17 cellular contexts compared by ENCODE assay signal in the genomic region with DNA sequence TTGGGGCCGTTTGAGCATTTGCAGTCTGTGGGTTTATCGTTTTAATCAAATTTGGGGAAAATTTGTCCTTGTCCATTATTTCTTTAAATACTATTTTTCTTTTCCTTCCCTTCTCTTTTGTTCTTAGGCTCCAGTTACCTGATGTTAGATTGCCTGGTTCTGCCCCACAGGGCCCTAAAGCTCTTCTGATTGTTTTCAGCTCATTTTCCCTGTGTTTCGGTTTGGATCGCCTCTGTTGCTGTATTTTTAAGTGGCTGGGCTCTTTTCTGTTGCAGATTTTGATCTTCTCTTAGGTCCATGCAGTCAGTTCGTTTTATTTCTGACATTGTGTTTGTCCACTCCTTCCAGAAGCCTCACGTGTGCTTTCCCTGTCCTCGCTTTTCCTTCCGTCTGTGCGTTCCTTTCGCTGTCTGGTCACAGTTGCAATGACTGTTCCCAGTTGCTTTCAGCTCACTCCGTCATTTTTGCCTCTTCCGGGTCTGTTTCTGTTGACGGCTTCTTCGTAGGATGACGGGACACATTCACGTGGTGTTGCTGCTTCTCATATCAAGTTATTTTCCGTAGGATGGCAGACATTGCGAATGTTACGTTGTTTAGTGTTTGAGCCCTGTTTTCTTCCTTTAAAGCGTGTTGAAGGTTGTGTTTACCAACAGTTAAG.
A peak's percentile ranks its signal among the peaks of the same experiment; 100 is the strongest.
DNase-seq lines count a peak whose midpoint lies in the region; ATAC-seq and TF ChIP-seq lines count a peak whose summit lies in the region.
"Had no signal": no experiment of that assay in that cellular context is flagged by ENCODE, and none has a peak within 500 bp of the region (broad histone marks: within the 10 kb centered on the region; RNA-seq: fewer than 3 reads in every experiment).

No MANE protein-coding gene starts in this region.

- no peaks in the 10 kb centered on the region for H3K27me3 ChIP-seq in SK-N-SH (ENCODE audit: insufficient read depth)
- no peaks in the 10 kb centered on the region for H3K27me3 ChIP-seq in layer of hippocampus (ENCODE audit: control insufficient read depth, insufficient read depth, low read length)
- H3K27me3 ChIP-seq: SJCRH30 had no signal

- peaks cover 0 to 2% of the 10 kb centered on the region in 2 experiments for H3K36me3 ChIP-seq in SK-N-SH (replicated peaks in 1 of 2; ENCODE audit: control insufficient read depth in 1 of 2, insufficient read depth in 2 of 2, low read length in 1 of 2)
- H3K36me3 ChIP-seq: SJCRH30 had no signal

- no peak overlapping the region for H3K27ac Mint-ChIP-seq in natural killer cell
- H3K27ac Mint-ChIP-seq: CD8-positive, alpha-beta T cell had no signal

- DNase-seq in SK-N-SH (peak; percentile 64), retina (peak; percentile 25), natural killer cell (no peak), HCEC 1CT (no peak)
- DNase-seq in activated CD8-positive, alpha-beta memory T cell treated with anti-CD3 and anti-CD28 coated beads for 24 hours: no peak
- DNase-seq: CD8-positive, alpha-beta T cell; MV-4-11; NCI-H1436; NCI-H2029; NCI-H82; PC-3; SJCRH30 had no signal

- intact Hi-C loops in natural killer cell (cut with micrococcal nuclease): no loop called here

- CTCF ChIA-PET in SK-N-SH (lab: Yijun Ruan, JAX): interaction anchor here (0.5 to 1.9 kb wide), 4 partner anchors 10 to 258 kb away, joined by 3 to 4 read pairs (median 3); no protein-coding TSS in a partner anchor

- no peaks in the 10 kb centered on the region for H3K9me2 ChIP-seq in SK-N-SH

- H3K4me3 Mint-ChIP-seq in natural killer cell: no peak overlapping the region
- H3K4me3 Mint-ChIP-seq: CD8-positive, alpha-beta T cell had no signal

- no peaks in the 10 kb centered on the region for H3K36me3 Mint-ChIP-seq in natural killer cell

- no peak for ATAC-seq in SK-N-SH treated with all-trans-retinoic acid at 6 μM for 48 hours
- ATAC-seq in natural killer cell: no peak
- ATAC-seq in GM18498 (IDR thresholded peaks at IDR 0.05; ENCODE audit: unreplicated experiment): no peak
- ATAC-seq: CD8-positive, alpha-beta T cell; HCT116; PC-3 had no signal

- H3K9ac ChIP-seq in SK-N-SH: no peak overlapping the region

- H3K4me2 ChIP-seq in SK-N-SH: no peak overlapping the region

- no peak for TF ChIP-seq CTCF in SK-N-SH (IDR thresholded peaks at IDR 0.05)
- TF ChIP-seq CTCF in natural killer cell (IDR thresholded peaks at IDR 0.05): no peak

- no peak for TF ChIP-seq EP300 in SK-N-SH (IDR thresholded peaks at IDR 0.05; ENCODE audit: borderline replicate concordance in 1 of 2, low read depth in 1 of 2, low read length in 1 of 2)

- H3F3A ChIP-seq in SK-N-SH (replicated peaks; ENCODE audit: insufficient read depth): no peaks in the 10 kb centered on the region

- H3K9me3 Mint-ChIP-seq in natural killer cell: no peaks in the 10 kb centered on the region
- H3K9me3 Mint-ChIP-seq: CD8-positive, alpha-beta T cell had no signal

- no peaks in the 10 kb centered on the region for H3K79me2 ChIP-seq in SK-N-SH (ENCODE audit: insufficient read depth)

- H3K4me1 Mint-ChIP-seq in natural killer cell: peaks cover 0 to 4% of the 10 kb centered on the region in 2 donors

- no peak overlapping the region for H2AFZ ChIP-seq in SK-N-SH (ENCODE audit: low read depth)

- peak overlapping the region in 1 of 2 experiments; percentile 92; a peak in 2 of 4 replicates for H3K27ac ChIP-seq in SK-N-SH (ENCODE audit: low read depth in 2 of 2, low read length in 1 of 2)
- H3K27ac ChIP-seq in layer of hippocampus (ENCODE audit: low read depth, low read length): peak overlapping the region; percentile 85
- H3K27ac ChIP-seq: 22Rv1, SJCRH30 had no signal

- TF ChIP-seq RAD21 in SK-N-SH (IDR thresholded peaks at IDR 0.05; ENCODE audit: low read length): no peak

- no peaks in the 10 kb centered on the region for H3K27me3 Mint-ChIP-seq in natural killer cell (ENCODE audit: low read depth in 2 of 2)

- H3K4me3 ChIP-seq in SK-N-SH (ENCODE audit: low read depth in 2 of 2, low read length in 1 of 2): no peak overlapping the region
- H3K4me3 ChIP-seq: SJCRH30 had no signal

- POLR2A ChIA-PET in SK-N-SH (lab: Yijun Ruan, JAX): no interaction called here

- H3K4me1 ChIP-seq in SK-N-SH (ENCODE audit: control insufficient read depth in 1 of 2, insufficient read depth in 2 of 2, low read depth in 1 of 2, low read length in 1 of 2): peaks cover 0 to 19% of the 10 kb centered on the region in 2 experiments; a peak in 2 of 4 replicates
- H3K4me1 ChIP-seq: SJCRH30 had no signal

- whole genome bisulfite sequencing in SK-N-SH (ENCODE audit: low lambda C conversion rate): 84% methylated on average over 20 of the region's 20 CpGs

- H4K20me1 ChIP-seq in SK-N-SH (ENCODE audit: insufficient read depth): no peaks in the 10 kb centered on the region

- H3K9me3 ChIP-seq in SK-N-SH: no peaks in the 10 kb centered on the region
- H3K9me3 ChIP-seq: SJCRH30 had no signal

TF ChIP-seq in SK-N-SH, 30 proteins besides CTCF, POLR2A, EP300 and RAD21 (continues in another document):
- TF ChIP-seq SIN3A (IDR thresholded peaks at IDR 0.05; ENCODE audit: borderline replicate concordance, low read depth, low read length): no peak
- TF ChIP-seq, protein P1, sequence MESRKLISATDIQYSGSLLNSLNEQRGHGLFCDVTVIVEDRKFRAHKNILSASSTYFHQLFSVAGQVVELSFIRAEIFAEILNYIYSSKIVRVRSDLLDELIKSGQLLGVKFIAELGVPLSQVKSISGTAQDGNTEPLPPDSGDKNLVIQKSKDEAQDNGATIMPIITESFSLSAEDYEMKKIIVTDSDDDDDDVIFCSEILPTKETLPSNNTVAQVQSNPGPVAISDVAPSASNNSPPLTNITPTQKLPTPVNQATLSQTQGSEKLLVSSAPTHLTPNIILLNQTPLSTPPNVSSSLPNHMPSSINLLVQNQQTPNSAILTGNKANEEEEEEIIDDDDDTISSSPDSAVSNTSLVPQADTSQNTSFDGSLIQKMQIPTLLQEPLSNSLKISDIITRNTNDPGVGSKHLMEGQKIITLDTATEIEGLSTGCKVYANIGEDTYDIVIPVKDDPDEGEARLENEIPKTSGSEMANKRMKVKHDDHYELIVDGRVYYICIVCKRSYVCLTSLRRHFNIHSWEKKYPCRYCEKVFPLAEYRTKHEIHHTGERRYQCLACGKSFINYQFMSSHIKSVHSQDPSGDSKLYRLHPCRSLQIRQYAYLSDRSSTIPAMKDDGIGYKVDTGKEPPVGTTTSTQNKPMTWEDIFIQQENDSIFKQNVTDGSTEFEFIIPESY (IDR thresholded peaks at IDR 0.05; ENCODE audit: borderline replicate concordance, low read depth): no peak
- TF ChIP-seq, protein P2, sequence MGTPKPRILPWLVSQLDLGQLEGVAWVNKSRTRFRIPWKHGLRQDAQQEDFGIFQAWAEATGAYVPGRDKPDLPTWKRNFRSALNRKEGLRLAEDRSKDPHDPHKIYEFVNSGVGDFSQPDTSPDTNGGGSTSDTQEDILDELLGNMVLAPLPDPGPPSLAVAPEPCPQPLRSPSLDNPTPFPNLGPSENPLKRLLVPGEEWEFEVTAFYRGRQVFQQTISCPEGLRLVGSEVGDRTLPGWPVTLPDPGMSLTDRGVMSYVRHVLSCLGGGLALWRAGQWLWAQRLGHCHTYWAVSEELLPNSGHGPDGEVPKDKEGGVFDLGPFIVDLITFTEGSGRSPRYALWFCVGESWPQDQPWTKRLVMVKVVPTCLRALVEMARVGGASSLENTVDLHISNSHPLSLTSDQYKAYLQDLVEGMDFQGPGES (IDR thresholded peaks at IDR 0.05; ENCODE audit: low read depth, low read length): no peak
- TF ChIP-seq FOXM1 (IDR thresholded peaks at IDR 0.05; ENCODE audit: low read depth): no peak
- no peak for TF ChIP-seq RXRA (IDR thresholded peaks at IDR 0.05; ENCODE audit: borderline replicate concordance, low read depth)
- TF ChIP-seq POLR2AphosphoS5 (IDR thresholded peaks at IDR 0.05; ENCODE audit: low read depth, low read length): no peak

TF ChIP-seq in SK-N-SH treated with all-trans-retinoic acid at 6 μM for 48 hours, 23 proteins besides CTCF, POLR2A, EP300 and RAD21 (continues in another document):
- TF ChIP-seq SNAI2 (CRISPR knock-in tag; IDR thresholded peaks at IDR 0.05) (no peak), ZFP30 (CRISPR knock-in tag; IDR thresholded peaks at IDR 0.05) (no peak), ZNF70 (CRISPR knock-in tag; IDR thresholded peaks at IDR 0.05) (no peak), PPARA (CRISPR knock-in tag; IDR thresholded peaks at IDR 0.05; ENCODE audit: borderline replicate concordance) (no peak), OSR1 (CRISPR knock-in tag; IDR thresholded peaks at IDR 0.05) (no peak), ISL1 (CRISPR knock-in tag; IDR thresholded peaks at IDR 0.05) (no peak), BACH2 (CRISPR knock-in tag; IDR thresholded peaks at IDR 0.05; ENCODE audit: borderline replicate concordance) (no peak), GLIS3 (CRISPR knock-in tag; IDR thresholded peaks at IDR 0.05) (no peak), ZFP3 (CRISPR knock-in tag; IDR thresholded peaks at IDR 0.05) (no peak), ZC3H10 (CRISPR knock-in tag; IDR thresholded peaks at IDR 0.05) (no peak), CSDC2 (CRISPR knock-in tag; IDR thresholded peaks at IDR 0.05) (no peak), ESRRG (CRISPR knock-in tag; IDR thresholded peaks at IDR 0.05) (no peak), ARNTL (CRISPR knock-in tag; IDR thresholded peaks at IDR 0.05; ENCODE audit: borderline replicate concordance, low read depth) (no peak)
- TF ChIP-seq, protein P3, sequence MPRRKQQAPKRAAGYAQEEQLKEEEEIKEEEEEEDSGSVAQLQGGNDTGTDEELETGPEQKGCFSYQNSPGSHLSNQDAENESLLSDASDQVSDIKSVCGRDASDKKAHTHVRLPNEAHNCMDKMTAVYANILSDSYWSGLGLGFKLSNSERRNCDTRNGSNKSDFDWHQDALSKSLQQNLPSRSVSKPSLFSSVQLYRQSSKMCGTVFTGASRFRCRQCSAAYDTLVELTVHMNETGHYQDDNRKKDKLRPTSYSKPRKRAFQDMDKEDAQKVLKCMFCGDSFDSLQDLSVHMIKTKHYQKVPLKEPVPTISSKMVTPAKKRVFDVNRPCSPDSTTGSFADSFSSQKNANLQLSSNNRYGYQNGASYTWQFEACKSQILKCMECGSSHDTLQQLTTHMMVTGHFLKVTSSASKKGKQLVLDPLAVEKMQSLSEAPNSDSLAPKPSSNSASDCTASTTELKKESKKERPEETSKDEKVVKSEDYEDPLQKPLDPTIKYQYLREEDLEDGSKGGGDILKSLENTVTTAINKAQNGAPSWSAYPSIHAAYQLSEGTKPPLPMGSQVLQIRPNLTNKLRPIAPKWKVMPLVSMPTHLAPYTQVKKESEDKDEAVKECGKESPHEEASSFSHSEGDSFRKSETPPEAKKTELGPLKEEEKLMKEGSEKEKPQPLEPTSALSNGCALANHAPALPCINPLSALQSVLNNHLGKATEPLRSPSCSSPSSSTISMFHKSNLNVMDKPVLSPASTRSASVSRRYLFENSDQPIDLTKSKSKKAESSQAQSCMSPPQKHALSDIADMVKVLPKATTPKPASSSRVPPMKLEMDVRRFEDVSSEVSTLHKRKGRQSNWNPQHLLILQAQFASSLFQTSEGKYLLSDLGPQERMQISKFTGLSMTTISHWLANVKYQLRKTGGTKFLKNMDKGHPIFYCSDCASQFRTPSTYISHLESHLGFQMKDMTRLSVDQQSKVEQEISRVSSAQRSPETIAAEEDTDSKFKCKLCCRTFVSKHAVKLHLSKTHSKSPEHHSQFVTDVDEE (CRISPR knock-in tag; IDR thresholded peaks at IDR 0.05): no peak

Comparison
In these comparisons a context has a peak if more than half of its experiments do, and no peak if none do; other contexts are left out.
1. DNase-seq: peak in SK-N-SH (single experiment) and retina (single experiment); none in natural killer cell (single experiment), activated CD8-positive, alpha-beta memory T cell treated with anti-CD3 and anti-CD28 coated beads for 24 hours (single experiment) and HCEC 1CT (single experiment).